Comparison of ENCODE assay signal across 14 cellular contexts in genomic region chr15:100968043-100968966, GRCh38. TPM values are rescaled to one million over a fixed set of nuclear protein-coding genes. Genes with fewer than 3 reads are reported as not detected.
A peak's percentile ranks its signal among the peaks of the same experiment; 100 is the strongest.
DNase-seq lines count a peak whose midpoint lies in the region; ATAC-seq and TF ChIP-seq lines count a peak whose summit lies in the region.
"Had no signal": no experiment of that assay in that cellular context is flagged by ENCODE, and none has a peak within 500 bp of the region (broad histone marks: within the 10 kb centered on the region; RNA-seq: fewer than 3 reads in every experiment).

No MANE protein-coding gene starts in this region.

- TF ChIP-seq CTCF in epithelial cell of esophagus (IDR thresholded peaks at IDR 0.05; ENCODE audit: insufficient read depth, low read depth, low read length, missing control alignments), result no peak

- H3K4me3 ChIP-seq in epithelial cell of esophagus (ENCODE audit: low read length), result no peak overlapping the region
- H3K4me3 ChIP-seq: ascending aorta, right atrium auricular region had no signal

- DNase-seq in EL, result peak; percentile 70
- DNase-seq in HT1080 (ENCODE audit: low read depth), result peak; percentile 39
- DNase-seq in epithelial cell of esophagus (ENCODE audit: low read depth), result peak; percentile 32
- no peak for DNase-seq in NCI-H345 treated with DMSO at 0.1 percent for 48 hours (lab: John Stamatoyannopoulos, UW; ENCODE audit: unreplicated experiment)
- no peak for DNase-seq in GDM1 (lab: John Stamatoyannopoulos, UW)
- no peak for DNase-seq in foreskin melanocyte
- no peak for DNase-seq in UCSD-AML1 (lab: John Stamatoyannopoulos, UW; ENCODE audit: unreplicated experiment)
- DNase-seq: activated CD4-positive, alpha-beta T cell treated with anti-CD3 and anti-CD28 coated beads, Interleukin-2, amount 50 U/mL, for 4 hours; CD4-positive, CD25-positive, alpha-beta regulatory T cell; NCI-H1694 treated with DMSO at 0.1 percent for 48 hours; SIG-M5 had no signal

- peak; percentile 57 for ATAC-seq in GM21423 (IDR thresholded peaks at IDR 0.05; ENCODE audit: unreplicated experiment)

RNA-seq across cellular contexts. Expression of gene LRRK1, which starts 49.1 kb away (rescaled TPM):
- 9.9 and 12.4 TPM in 2 replicates for total RNA-seq in HT1080 (2014; rRNA removed; shearing (Covaris generic))
- 4.2 and 4.5 TPM in 2 replicates for polyA plus RNA-seq in HT1080 (2015; cell fraction: cytosol; rRNA removed)
- polyA plus RNA-seq in HT1080 (2015; cell fraction: nucleus; rRNA removed), result 11.7 and 12.7 TPM in 2 replicates

Comparison
In these comparisons a context has a peak if more than half of its experiments do, and no peak if none do; other contexts are left out.
1. DNase-seq: peak in EL (single experiment), HT1080 (single experiment) and epithelial cell of esophagus (single experiment); none in NCI-H345 treated with DMSO at 0.1 percent for 48 hours (single experiment), GDM1 (single experiment), foreskin melanocyte (single experiment) and UCSD-AML1 (single experiment).